1 cellular context compared by ENCODE assay signal in genomic region chr2:105396254-105397024, GRCh38.
A peak's percentile ranks its signal among the peaks of the same experiment; 100 is the strongest.
TF ChIP-seq lines count a peak whose summit lies in the region.

No MANE protein-coding gene starts in this region.

TF ChIP-seq in HEK293, 187 proteins besides CTCF, POLR2A, EP300 and RAD21 (continued from another document):
- no peak for TF ChIP-seq ZBTB11 (tag by site-specific recombination; conservative IDR thresholded peaks at IDR 0.05; ENCODE audit: low read depth)
- TF ChIP-seq ZSCAN23 (tag by site-specific recombination; IDR thresholded peaks at IDR 0.05): no peak
- TF ChIP-seq YY1 (tag by site-specific recombination; IDR thresholded peaks at IDR 0.05): no peak
- no peak for TF ChIP-seq ZNF791 (tag by site-specific recombination; IDR thresholded peaks at IDR 0.05)
- TF ChIP-seq ZNF10 (tag by site-specific recombination; IDR thresholded peaks at IDR 0.05): 0 out of 2 replicates have a peak, but pooled peaks have one; percentile 39
- TF ChIP-seq ZNF23 (tag by site-specific recombination; IDR thresholded peaks at IDR 0.05; ENCODE audit: borderline replicate concordance): no peak
- TF ChIP-seq ZFP37 (tag by site-specific recombination; IDR thresholded peaks at IDR 0.05): no peak
- no peak for TF ChIP-seq ZNF639 (tag by site-specific recombination; IDR thresholded peaks at IDR 0.05)
- TF ChIP-seq ZNF248 (tag by site-specific recombination; IDR thresholded peaks at IDR 0.05): no peak
- no peak for TF ChIP-seq ZBTB44 (tag by site-specific recombination; IDR thresholded peaks at IDR 0.05)
- no peak for TF ChIP-seq PRDM6 (tag by site-specific recombination; IDR thresholded peaks at IDR 0.05)
- TF ChIP-seq ZFP3 (tag by site-specific recombination; IDR thresholded peaks at IDR 0.05; ENCODE audit: low read depth): no peak
- TF ChIP-seq ZBTB6 (tag by site-specific recombination; IDR thresholded peaks at IDR 0.05): 0 out of 2 replicates have a peak, but pooled peaks have one; percentile 21
- no peak for TF ChIP-seq ZNF18 (tag by site-specific recombination; IDR thresholded peaks at IDR 0.05)
- TF ChIP-seq ZNF701 (tag by site-specific recombination; IDR thresholded peaks at IDR 0.05): no peak
TF ChIP-seq in HEK293: peak in this region for 4.
